In genomic region chr21:14454642-14455009, GRCh38 we compare ENCODE assay signal across 12 cellular contexts.
DNase-seq lines count a peak whose midpoint lies in the region; ATAC-seq and TF ChIP-seq lines count a peak whose summit lies in the region.
"Had no signal": no experiment of that assay in that cellular context is flagged by ENCODE, and none has a peak within 500 bp of the region (broad histone marks: within the 10 kb centered on the region; RNA-seq: fewer than 3 reads in every experiment).

No MANE protein-coding gene starts in this region.

- H3K9me3 Mint-ChIP-seq in activated CD4-positive, alpha-beta T cell treated with anti-CD3 and anti-CD28 coated beads, Interleukin-2, amount 10 ng/mL, durations not matched to agents 24 days and 14 days: peaks cover 16% of the 10 kb centered on the region
- peaks cover 0 to 2% (median 0%) of the 10 kb centered on the region in 7 donors for H3K9me3 Mint-ChIP-seq in CD14-positive monocyte
- H3K9me3 Mint-ChIP-seq: endodermal cell had no signal

- no peaks in the 10 kb centered on the region for H3K27me3 Mint-ChIP-seq in activated CD4-positive, alpha-beta T cell treated with anti-CD3 and anti-CD28 coated beads, Interleukin-2, amount 10 ng/mL, durations not matched to agents 24 days and 14 days
- peaks cover 0 to 3% (median 0%) of the 10 kb centered on the region in 3 donors for H3K27me3 Mint-ChIP-seq in CD14-positive monocyte (ENCODE audit: low read depth in 3 of 3)

- no peaks in the 10 kb centered on the region for H3K4me1 ChIP-seq in smooth muscle cell (ENCODE audit: low read depth)
- H3K4me1 ChIP-seq: A549 had no signal

- peaks cover 49% of the 10 kb centered on the region for H3K4me1 Mint-ChIP-seq in activated CD4-positive, alpha-beta T cell treated with anti-CD3 and anti-CD28 coated beads, Interleukin-2, amount 10 ng/mL, durations not matched to agents 24 days and 14 days
- peaks cover 10% of the 10 kb centered on the region for H3K4me1 Mint-ChIP-seq in CD14-positive monocyte

- no peaks in the 10 kb centered on the region for H3F3A ChIP-seq in smooth muscle cell (ENCODE audit: low read depth)

- H2AFZ ChIP-seq in smooth muscle cell (ENCODE audit: low read depth): peak overlapping the region; percentile 60

- H3K4me3 Mint-ChIP-seq in activated CD4-positive, alpha-beta T cell treated with anti-CD3 and anti-CD28 coated beads, Interleukin-2, amount 10 ng/mL, durations not matched to agents 24 days and 14 days: peak overlapping the region; percentile 40
- H3K4me3 Mint-ChIP-seq in CD14-positive monocyte: peak overlapping the region in 1 of 2 donors; percentile 5
- H3K4me3 Mint-ChIP-seq: endodermal cell had no signal

- H3K9ac ChIP-seq in smooth muscle cell (ENCODE audit: low read depth): no peak overlapping the region

- H3K4me2 ChIP-seq in smooth muscle cell: no peak overlapping the region
- H3K4me2 ChIP-seq: A549 had no signal

- 85% methylated on average over 2 of the region's 2 CpGs for WGBS in smooth muscle cell (ENCODE audit: low lambda C conversion rate)

- no peaks in the 10 kb centered on the region for H3K9me3 ChIP-seq in smooth muscle cell (replicated peaks; ENCODE audit: low read depth)
- H3K9me3 ChIP-seq: A549, SJCRH30 had no signal

- H3K27me3 ChIP-seq in smooth muscle cell (ENCODE audit: low read depth): no peaks in the 10 kb centered on the region
- H3K27me3 ChIP-seq: SJCRH30 had no signal

- DNase-seq in activated CD4-positive, alpha-beta T cell treated with anti-CD3 and anti-CD28 coated beads, Interleukin-2, amount 10 ng/mL, durations not matched to agents 24 days and 14 days: no peak
- no peak for DNase-seq in activated CD4-positive, alpha-beta T cell treated with anti-CD3 and anti-CD28 coated beads for 48 hours
- no peak for DNase-seq in smooth muscle cell (lab: John Stamatoyannopoulos, UW; ENCODE audit: unreplicated experiment)
- DNase-seq in posterior cingulate gyrus: no peak
- DNase-seq in CD14-positive monocyte (ENCODE audit: low spot score): no peak
- DNase-seq in stimulated activated CD4-positive, alpha-beta T cell treated with anti-CD3 and anti-CD28 coated beads, Interleukin-15, amount 100 ng/mL, for 24 hours: no peak
- DNase-seq: endodermal cell, NCI-H1048, SJCRH30 had no signal

- intact Hi-C loops in activated CD4-positive, alpha-beta T cell treated with anti-CD3 and anti-CD28 coated beads, Interleukin-2, amount 10 ng/mL, durations not matched to agents 24 days and 14 days (cut with micrococcal nuclease): loop anchor here (5.0 kb wide), 1 partner anchor 93 kb away; the partner anchor contains the start of gene SAMSN1
- intact Hi-C loops in posterior cingulate gyrus (cut with DNase I) (no loop called here), CD14-positive monocyte (cut with micrococcal nuclease) (no loop called here)

- peak overlapping the region; percentile 87 for H3K27ac Mint-ChIP-seq in activated CD4-positive, alpha-beta T cell treated with anti-CD3 and anti-CD28 coated beads, Interleukin-2, amount 10 ng/mL, durations not matched to agents 24 days and 14 days
- H3K27ac Mint-ChIP-seq in CD14-positive monocyte: no peak overlapping the region
- H3K27ac Mint-ChIP-seq: endodermal cell had no signal

- no peak for TF ChIP-seq CTCF in smooth muscle cell (IDR thresholded peaks at IDR 0.05; ENCODE audit: borderline replicate concordance, insufficient read depth, poor library complexity, severe bottlenecking)
- no peak for TF ChIP-seq CTCF in CD14-positive monocyte (IDR thresholded peaks at IDR 0.05)

- H3K4me3 ChIP-seq in smooth muscle cell: no peak overlapping the region
- H3K4me3 ChIP-seq: A549, SJCRH30 had no signal

- H4K20me1 ChIP-seq in smooth muscle cell (ENCODE audit: low read depth): no peaks in the 10 kb centered on the region

- no peaks in the 10 kb centered on the region for H3K79me2 ChIP-seq in smooth muscle cell (ENCODE audit: low read depth)

- ATAC-seq in GM21737 (IDR thresholded peaks at IDR 0.05; ENCODE audit: unreplicated experiment): peak; percentile 65
- ATAC-seq in HG03439 (IDR thresholded peaks at IDR 0.05; ENCODE audit: unreplicated experiment): peak; percentile 81
- ATAC-seq: A549 had no signal

- no peak overlapping the region for H3K27ac ChIP-seq in smooth muscle cell (ENCODE audit: low read depth)
- H3K27ac ChIP-seq: A549, SJCRH30 had no signal

- peaks cover 8% of the 10 kb centered on the region for H3K36me3 Mint-ChIP-seq in activated CD4-positive, alpha-beta T cell treated with anti-CD3 and anti-CD28 coated beads, Interleukin-2, amount 10 ng/mL, durations not matched to agents 24 days and 14 days (ENCODE audit: low read depth)
- no peaks in the 10 kb centered on the region for H3K36me3 Mint-ChIP-seq in CD14-positive monocyte

- H3K36me3 ChIP-seq in smooth muscle cell (ENCODE audit: low read depth): no peaks in the 10 kb centered on the region
- H3K36me3 ChIP-seq: SJCRH30 had no signal
